11 cellular contexts compared by ENCODE assay signal in genomic region chr1:23908453-23909341, GRCh38. TPM values are rescaled to one million over a fixed set of nuclear protein-coding genes. Genes with fewer than 3 reads are reported as not detected.
DNase-seq lines count a peak whose midpoint lies in the region; ATAC-seq and TF ChIP-seq lines count a peak whose summit lies in the region.
"Had no signal": no experiment of that assay in that cellular context is flagged by ENCODE, and none has a peak within 500 bp of the region (broad histone marks: within the 10 kb centered on the region; RNA-seq: fewer than 3 reads in every experiment).

No MANE protein-coding gene starts in this region.

- peak; percentile 26 to 35 for ATAC-seq in activated T-cell treated with anti-CD3 and anti-CD28 coated beads, Interleukin-2, amount 50 U/mL, for 4 hours
- peak; percentile 53 to 58 for ATAC-seq in stimulated activated naive B cell treated with anti-CD40 and anti-IgM and Interleukin-4, amounts not matched to agents 10 μg/mL and 1 μg/mL and 100 μg/mL, for 72 hours (replicated peaks)
- ATAC-seq: A549 had no signal

- peak overlapping the region; percentile 85 for H3K27ac ChIP-seq in KOPT-K1 (ENCODE audit: low read depth, low read length, poor library complexity, severe bottlenecking)
- no peak overlapping the region for H3K27ac ChIP-seq in endodermal cell (ENCODE audit: low read depth, low read length)
- H3K27ac ChIP-seq: A549 had no signal

- intact Hi-C loops in activated CD4-positive, alpha-beta T cell treated with anti-CD3 and anti-CD28 coated beads, Interleukin-2, amount 10 ng/mL, durations not matched to agents 24 days and 14 days (cut with micrococcal nuclease), result no loop called here

- peak overlapping the region; percentile 46 for H3K27ac Mint-ChIP-seq in activated CD4-positive, alpha-beta T cell treated with anti-CD3 and anti-CD28 coated beads, Interleukin-2, amount 10 ng/mL, durations not matched to agents 24 days and 14 days
- peak overlapping the region; percentile 95 for H3K27ac Mint-ChIP-seq in stimulated activated naive B cell treated with anti-CD40 and anti-IgM and Interleukin-4, amounts not matched to agents 10 μg/mL and 1 μg/mL and 100 μg/mL, for 72 hours
- H3K27ac Mint-ChIP-seq in endodermal cell, result no peak overlapping the region

- peak overlapping the region; percentile 14 for H3K4me3 Mint-ChIP-seq in activated CD4-positive, alpha-beta T cell treated with anti-CD3 and anti-CD28 coated beads, Interleukin-2, amount 10 ng/mL, durations not matched to agents 24 days and 14 days
- H3K4me3 Mint-ChIP-seq in activated T-cell treated with anti-CD3 and anti-CD28 coated beads, Interleukin-2, amount 50 U/mL, for 4 hours, result peak overlapping the region; percentile 28
- H3K4me3 Mint-ChIP-seq in stimulated activated naive B cell treated with anti-CD40 and anti-IgM and Interleukin-4, amounts not matched to agents 10 μg/mL and 1 μg/mL and 100 μg/mL, for 72 hours, result peak overlapping the region; percentile 88 to 93
- no peak overlapping the region for H3K4me3 Mint-ChIP-seq in endodermal cell

- peaks cover 41% of the 10 kb centered on the region for H3K4me1 Mint-ChIP-seq in activated CD4-positive, alpha-beta T cell treated with anti-CD3 and anti-CD28 coated beads, Interleukin-2, amount 10 ng/mL, durations not matched to agents 24 days and 14 days
- peaks cover 45% of the 10 kb centered on the region for H3K4me1 Mint-ChIP-seq in activated T-cell treated with anti-CD3 and anti-CD28 coated beads, Interleukin-2, amount 50 U/mL, for 4 hours (ENCODE audit: low read depth)
- peaks cover 61 to 95% of the 10 kb centered on the region in 2 donors for H3K4me1 Mint-ChIP-seq in stimulated activated naive B cell treated with anti-CD40 and anti-IgM and Interleukin-4, amounts not matched to agents 10 μg/mL and 1 μg/mL and 100 μg/mL, for 72 hours
- H3K4me1 Mint-ChIP-seq in endodermal cell, result peaks cover 3% of the 10 kb centered on the region

- H3K9me3 ChIP-seq in KOPT-K1 (ENCODE audit: insufficient read depth, low read length, poor library complexity, severe bottlenecking), result no peaks in the 10 kb centered on the region
- H3K9me3 ChIP-seq in endodermal cell (ENCODE audit: control insufficient read depth, low read length), result no peaks in the 10 kb centered on the region
- H3K9me3 ChIP-seq: A549 had no signal

- DNase-seq in activated CD4-positive, alpha-beta T cell treated with anti-CD3 and anti-CD28 coated beads, Interleukin-2, amount 10 ng/mL, durations not matched to agents 24 days and 14 days, result peak; percentile 74
- no peak for DNase-seq in activated CD4-positive, alpha-beta T cell treated with anti-CD3 and anti-CD28 coated beads for 4 hours
- DNase-seq in activated T-cell treated with anti-CD3 and anti-CD28 coated beads, Interleukin-2, amount 50 U/mL, for 4 hours, result no peak
- peak; percentile 71 for DNase-seq in stimulated activated naive B cell treated with anti-CD40 and anti-IgM and Interleukin-4, amounts not matched to agents 10 μg/mL and 1 μg/mL and 100 μg/mL, for 72 hours
- DNase-seq in endodermal cell (no peak), mucosa of gallbladder (ENCODE audit: low spot score) (no peak)
- no peak for DNase-seq in effector CD4-positive, alpha-beta T cell
- DNase-seq: NCI-H187, occipital lobe had no signal

- no peaks in the 10 kb centered on the region for H3K36me3 Mint-ChIP-seq in activated CD4-positive, alpha-beta T cell treated with anti-CD3 and anti-CD28 coated beads, Interleukin-2, amount 10 ng/mL, durations not matched to agents 24 days and 14 days (ENCODE audit: low read depth)
- no peaks in the 10 kb centered on the region for H3K36me3 Mint-ChIP-seq in activated T-cell treated with anti-CD3 and anti-CD28 coated beads, Interleukin-2, amount 50 U/mL, for 4 hours (ENCODE audit: insufficient read depth)
- H3K36me3 Mint-ChIP-seq in stimulated activated naive B cell treated with anti-CD40 and anti-IgM and Interleukin-4, amounts not matched to agents 10 μg/mL and 1 μg/mL and 100 μg/mL, for 72 hours, result peaks cover 60 to 73% of the 10 kb centered on the region in 2 donors
- H3K36me3 Mint-ChIP-seq in endodermal cell (ENCODE audit: low read depth), result no peaks in the 10 kb centered on the region

- H3K9ac ChIP-seq in endodermal cell (ENCODE audit: extremely low read depth, low read length, poor library complexity, severe bottlenecking), result no peak overlapping the region

- H3K27me3 Mint-ChIP-seq in activated CD4-positive, alpha-beta T cell treated with anti-CD3 and anti-CD28 coated beads, Interleukin-2, amount 10 ng/mL, durations not matched to agents 24 days and 14 days, result peaks cover 10% of the 10 kb centered on the region
- peaks cover 9% of the 10 kb centered on the region for H3K27me3 Mint-ChIP-seq in activated T-cell treated with anti-CD3 and anti-CD28 coated beads, Interleukin-2, amount 50 U/mL, for 4 hours (ENCODE audit: low read depth)
- no peaks in the 10 kb centered on the region for H3K27me3 Mint-ChIP-seq in stimulated activated naive B cell treated with anti-CD40 and anti-IgM and Interleukin-4, amounts not matched to agents 10 μg/mL and 1 μg/mL and 100 μg/mL, for 72 hours
- H3K27me3 Mint-ChIP-seq in endodermal cell (ENCODE audit: insufficient read depth), result peaks cover 25% of the 10 kb centered on the region

- H3K4me1 ChIP-seq in endodermal cell (ENCODE audit: control insufficient read depth, insufficient read depth, low read length), result no peaks in the 10 kb centered on the region
- H3K4me1 ChIP-seq: A549 had no signal

- no peak overlapping the region for H3K4me3 ChIP-seq in endodermal cell (ENCODE audit: low read length)
- H3K4me3 ChIP-seq: A549 had no signal

- H3K36me3 ChIP-seq in KOPT-K1 (ENCODE audit: insufficient read depth, low read length), result no peaks in the 10 kb centered on the region
- no peaks in the 10 kb centered on the region for H3K36me3 ChIP-seq in endodermal cell (ENCODE audit: control insufficient read depth, insufficient read depth, low read length)

- 88 to 89% methylated on average over 4 to 8 of the region's 9 CpGs for WGBS in endodermal cell (ENCODE audit: insufficient coverage in 1 of 2, insufficient read length in 1 of 2), 2 experiments

- no peak for TF ChIP-seq CTCF in endodermal cell (conservative IDR thresholded peaks at IDR 0.05)

- H3K9me3 Mint-ChIP-seq in activated CD4-positive, alpha-beta T cell treated with anti-CD3 and anti-CD28 coated beads, Interleukin-2, amount 10 ng/mL, durations not matched to agents 24 days and 14 days, result no peaks in the 10 kb centered on the region
- no peaks in the 10 kb centered on the region for H3K9me3 Mint-ChIP-seq in activated T-cell treated with anti-CD3 and anti-CD28 coated beads, Interleukin-2, amount 50 U/mL, for 4 hours
- H3K9me3 Mint-ChIP-seq in stimulated activated naive B cell treated with anti-CD40 and anti-IgM and Interleukin-4, amounts not matched to agents 10 μg/mL and 1 μg/mL and 100 μg/mL, for 72 hours, result no peaks in the 10 kb centered on the region
- peaks cover 3% of the 10 kb centered on the region for H3K9me3 Mint-ChIP-seq in endodermal cell

- H3K27me3 ChIP-seq in endodermal cell (ENCODE audit: control insufficient read depth, insufficient read depth, low read length, poor library complexity, severe bottlenecking), result peaks cover 17% of the 10 kb centered on the region

RNA-seq across cellular contexts. Expression of gene CNR2, which starts 4.5 kb away (rescaled TPM):
- total RNA-seq in activated CD4-positive, alpha-beta T cell treated with anti-CD3 and anti-CD28 coated beads, Interleukin-2, amount 10 ng/mL, durations not matched to agents 24 days and 14 days, result 0.02 TPM in 1 of 2 replicates, not detected in the other
- under 1 TPM; 0.05 to 0.24 (median 0.10) TPM for total RNA-seq in activated T-cell treated with anti-CD3 and anti-CD28 coated beads, Interleukin-2, amount 50 U/mL, for 4 hours
- total RNA-seq in endodermal cell, result not detected
- not detected for polyA plus RNA-seq in endodermal cell (2013, experiment 1 of 2)
- not detected for polyA plus RNA-seq in endodermal cell (2013, experiment 2 of 2)
- total RNA-seq in mucosa of gallbladder, result 0.03 TPM
- total RNA-seq: occipital lobe had no signal
- polyA plus RNA-seq: A549 had no signal

RNA-seq across cellular contexts. Expression of gene FUCA1, which starts 40.6 kb away (rescaled TPM):
- 3.4 and 3.5 TPM in 2 replicates for total RNA-seq in activated CD4-positive, alpha-beta T cell treated with anti-CD3 and anti-CD28 coated beads, Interleukin-2, amount 10 ng/mL, durations not matched to agents 24 days and 14 days
- total RNA-seq in activated T-cell treated with anti-CD3 and anti-CD28 coated beads, Interleukin-2, amount 50 U/mL, for 4 hours, result 1 to 10 TPM; 4.8 to 6.0 (median 5.5) TPM
- total RNA-seq in endodermal cell (10 to 100 TPM in 1 of 2 donors, 1 to 10 TPM in 1; 9.7 to 14.0 TPM), mucosa of gallbladder (65.9 TPM)
- 4.7 TPM for polyA plus RNA-seq in endodermal cell (2013, experiment 1 of 2)
- 4.4 TPM for polyA plus RNA-seq in endodermal cell (2013, experiment 2 of 2)

RNA-seq across cellular contexts. Expression of gene PNRC2, which starts 50.9 kb away (rescaled TPM):
- total RNA-seq in activated CD4-positive, alpha-beta T cell treated with anti-CD3 and anti-CD28 coated beads, Interleukin-2, amount 10 ng/mL, durations not matched to agents 24 days and 14 days, result 140 TPM in 2 replicates
- total RNA-seq in activated T-cell treated with anti-CD3 and anti-CD28 coated beads, Interleukin-2, amount 50 U/mL, for 4 hours, result 100 to 1,000 TPM; 168 to 179 (median 168) TPM
- total RNA-seq in endodermal cell, result 100 to 1,000 TPM; 107 to 108 TPM
- polyA plus RNA-seq in endodermal cell (2013, experiment 1 of 2), result 132 TPM
- polyA plus RNA-seq in endodermal cell (2013, experiment 2 of 2), result 128 TPM
- total RNA-seq in mucosa of gallbladder, result 153 TPM

Comparison
In these comparisons a context has a peak if more than half of its experiments do, and no peak if none do; other contexts are left out.
1. DNase-seq: peak in activated CD4-positive, alpha-beta T cell treated with anti-CD3 and anti-CD28 coated beads, Interleukin-2, amount 10 ng/mL, durations not matched to agents 24 days and 14 days (single experiment) and stimulated activated naive B cell treated with anti-CD40 and anti-IgM and Interleukin-4, amounts not matched to agents 10 μg/mL and 1 μg/mL and 100 μg/mL, for 72 hours (single experiment); none in activated CD4-positive, alpha-beta T cell treated with anti-CD3 and anti-CD28 coated beads for 4 hours (0 of 2), activated T-cell treated with anti-CD3 and anti-CD28 coated beads, Interleukin-2, amount 50 U/mL, for 4 hours (single experiment), endodermal cell (single experiment), mucosa of gallbladder (single experiment) and effector CD4-positive, alpha-beta T cell (single experiment).